13 cellular contexts compared by ENCODE assay signal in genomic region chr19:10727599-10728250, GRCh38. TPM values are rescaled to one million over a fixed set of nuclear protein-coding genes. Genes with fewer than 3 reads are reported as not detected.
A peak's percentile ranks its signal among the peaks of the same experiment; 100 is the strongest.
DNase-seq lines count a peak whose midpoint lies in the region; ATAC-seq, FAIRE-seq and TF ChIP-seq lines count a peak whose summit lies in the region.
"Had no signal": no experiment of that assay in that cellular context is flagged by ENCODE, and none has a peak within 500 bp of the region (broad histone marks: within the 10 kb centered on the region; RNA-seq: fewer than 3 reads in every experiment).

No MANE protein-coding gene starts in this region.

- no peak overlapping the region for H2BK20ac ChIP-seq in H1 (ENCODE audit: low read length)

- no peak for TF ChIP-seq POLR2A in H1 (IDR thresholded peaks at IDR 0.05; ENCODE audit: control extremely low read depth in 1 of 2, low read depth in 2 of 2, low read length in 2 of 2)

- DNase-seq in activated CD4-positive, alpha-beta T cell treated with anti-CD3 and anti-CD28 coated beads, Interleukin-2, amount 10 ng/mL, durations not matched to agents 24 days and 14 days = no peak
- no peak for DNase-seq in activated CD4-positive, alpha-beta T cell treated with anti-CD3 and anti-CD28 coated beads for 1 hour
- DNase-seq in NCI-H2227 (lab: John Stamatoyannopoulos, UW; ENCODE audit: unreplicated experiment) = peak; percentile 69
- no peak for DNase-seq in H1 (ENCODE audit: low read depth in 1 of 2, low spot score in 2 of 2)
- DNase-seq in trophoblast cell = peak in 1 of 2 donors; percentile 32
- DNase-seq in SW480 (ENCODE audit: low spot score) = no peak
- no peak for DNase-seq in NCI-H2171 treated with DMSO at 0.1 percent for 48 hours (lab: John Stamatoyannopoulos, UW)
- DNase-seq in sciatic nerve (ENCODE audit: low spot score) = no peak
- DNase-seq: activated gamma-delta T cell; glutamatergic neuron; Kasumi-1; stimulated activated CD4-positive, alpha-beta T cell treated with anti-CD3 and anti-CD28 coated beads, Interleukin-4, amount 100 ng/mL, for 4 hours had no signal

- no peak for TF ChIP-seq RAD21 in H1 (IDR thresholded peaks at IDR 0.05 in 1 of 2, conservative IDR thresholded peaks at IDR 0.05 in 1 of 2; ENCODE audit: low read depth in 2 of 2, low read length in 2 of 2)

- H2AK5ac ChIP-seq in H1 (ENCODE audit: low read depth, low read length) = no peak overlapping the region
- no peak overlapping the region for H2AK5ac ChIP-seq in trophoblast cell (ENCODE audit: low read length)

- H4K8ac ChIP-seq in H1 (ENCODE audit: extremely low read depth, insufficient read depth, low read length) = no peak overlapping the region; the same call in 1 of the 2 replicates
- H4K8ac ChIP-seq in trophoblast cell (ENCODE audit: low read depth, low read length) = no peak overlapping the region

- H4K91ac ChIP-seq in H1 (replicated peaks; ENCODE audit: insufficient read length, low read length) = no peak overlapping the region
- no peak overlapping the region for H4K91ac ChIP-seq in trophoblast cell (ENCODE audit: low read depth, low read length)

- H3K27me3 ChIP-seq in H1 (replicated peaks in 1 of 4; ENCODE audit: control insufficient read depth in 3 of 4, extremely low read depth in 1 of 4, insufficient read depth in 3 of 4, low read length in 3 of 4) = no peaks in the 10 kb centered on the region
- H3K27me3 ChIP-seq in trophoblast cell (ENCODE audit: insufficient read depth, low read length) = no peaks in the 10 kb centered on the region
- H3K27me3 ChIP-seq: suprapubic skin had no signal

- peaks cover 7 to 20% of the 10 kb centered on the region in 2 experiments for H4K20me1 ChIP-seq in H1 (replicated peaks in 1 of 2; ENCODE audit: control insufficient read depth in 1 of 2, insufficient read depth in 2 of 2, low read length in 2 of 2)

- no peak overlapping the region for H3K4me3 Mint-ChIP-seq in activated CD4-positive, alpha-beta T cell treated with anti-CD3 and anti-CD28 coated beads, Interleukin-2, amount 10 ng/mL, durations not matched to agents 24 days and 14 days

- peak overlapping the region; percentile 15; the same call in 1 of the 2 replicates for H2BK5ac ChIP-seq in H1 (ENCODE audit: low read depth, low read length)
- H2BK5ac ChIP-seq in trophoblast cell (ENCODE audit: low read depth, low read length, poor library complexity) = no peak overlapping the region

- H3K9ac ChIP-seq in H1 (replicated peaks in 1 of 4; ENCODE audit: extremely low read depth in 1 of 4, low read depth in 3 of 4, low read length in 3 of 4) = no peak overlapping the region
- no peak overlapping the region for H3K9ac ChIP-seq in trophoblast cell (ENCODE audit: low read length)

- H3K79me2 ChIP-seq in H1 (ENCODE audit: control insufficient read depth in 1 of 2, insufficient read depth in 2 of 2, low read length in 2 of 2) (peaks cover 12 to 85% of the 10 kb centered on the region in 2 experiments), trophoblast cell (ENCODE audit: control insufficient read depth, insufficient read depth, low read length, poor library complexity) (peaks cover 29% of the 10 kb centered on the region)

- H3K27ac ChIP-seq in H1 (ENCODE audit: low read depth, low read length) (no peak overlapping the region), trophoblast cell (ENCODE audit: low read depth, low read length) (no peak overlapping the region)
- H3K27ac ChIP-seq: suprapubic skin had no signal

- no peaks in the 10 kb centered on the region for H3K23me2 ChIP-seq in H1 (ENCODE audit: low read depth, low read length)

- no peak overlapping the region for H3K14ac ChIP-seq in H1 (ENCODE audit: insufficient read length)
- no peak overlapping the region for H3K14ac ChIP-seq in trophoblast cell (ENCODE audit: low read length)

- H2BK120ac ChIP-seq in H1 (replicated peaks; ENCODE audit: low read depth, low read length) (no peak overlapping the region), trophoblast cell (ENCODE audit: insufficient read depth, low read length, poor library complexity) (no peak overlapping the region)

- peaks cover 12% of the 10 kb centered on the region for H3K79me1 ChIP-seq in H1 (ENCODE audit: low read depth, low read length)
- H3K79me1 ChIP-seq in trophoblast cell (ENCODE audit: low read length) = peaks cover 5% of the 10 kb centered on the region

- no peaks in the 10 kb centered on the region for H3K36me3 ChIP-seq in H1 (ENCODE audit: control insufficient read depth in 2 of 4, insufficient read depth in 4 of 4, low read length in 3 of 4)
- H3K36me3 ChIP-seq in trophoblast cell (ENCODE audit: control insufficient read depth in 1 of 2, insufficient read depth in 2 of 2, low read length in 2 of 2) = peaks cover 7 to 8% of the 10 kb centered on the region in 2 experiments
- H3K36me3 ChIP-seq: suprapubic skin had no signal

- H3K4me2 ChIP-seq in H1 (ENCODE audit: insufficient read depth in 1 of 2, low read depth in 2 of 2, low read length in 2 of 2) (no peak overlapping the region), trophoblast cell (ENCODE audit: low read length) (no peak overlapping the region)

- WGBS in H1 (ENCODE audit: extremely low coverage in 1 of 2, insufficient coverage in 1 of 2, insufficient read length in 1 of 2, insufficient replicate concordance in 2 of 2, low coverage in 1 of 2, low lambda C conversion rate in 2 of 2, missing lambda C conversion rate in 1 of 2), 2 experiments = 96% methylated on average over 18 of the region's 18 CpGs; no CpG with 5 or more reads in 1 of the 2 experiments
- WGBS in trophoblast cell (ENCODE audit: extremely low coverage, insufficient coverage, insufficient read length) = no CpG with 5 or more reads among the region's 18 CpGs

- H2AFZ ChIP-seq in H1 (ENCODE audit: low read length) (no peak overlapping the region), trophoblast cell (ENCODE audit: insufficient read depth, low read length, poor library complexity) (no peak overlapping the region)

- ATAC-seq in sciatic nerve = no peak

- H4K12ac ChIP-seq in trophoblast cell (ENCODE audit: low read depth, low read length) = no peak overlapping the region

- H2BK12ac ChIP-seq in H1 (ENCODE audit: low read depth, low read length) (no peak overlapping the region), trophoblast cell (ENCODE audit: low read length) (no peak overlapping the region)

- H3K4me1 Mint-ChIP-seq in activated CD4-positive, alpha-beta T cell treated with anti-CD3 and anti-CD28 coated beads, Interleukin-2, amount 10 ng/mL, durations not matched to agents 24 days and 14 days = peaks cover 41% of the 10 kb centered on the region

- intact Hi-C loops in activated CD4-positive, alpha-beta T cell treated with anti-CD3 and anti-CD28 coated beads, Interleukin-2, amount 10 ng/mL, durations not matched to agents 24 days and 14 days (cut with micrococcal nuclease) = no loop called here
- intact Hi-C loops in sciatic nerve (cut with DNase I) = no loop called here

- H3K4me3 ChIP-seq in H1 (ENCODE audit: extremely low read depth in 1 of 4, insufficient read depth in 2 of 4, low read depth in 3 of 4, low read length in 4 of 4) (no peak overlapping the region), trophoblast cell (ENCODE audit: low read depth, low read length) (no peak overlapping the region)
- H3K4me3 ChIP-seq: suprapubic skin had no signal

- no peak overlapping the region for H4K5ac ChIP-seq in H1 (ENCODE audit: insufficient read length, low read depth, low read length)

- no peaks in the 10 kb centered on the region for H3K27me3 Mint-ChIP-seq in activated CD4-positive, alpha-beta T cell treated with anti-CD3 and anti-CD28 coated beads, Interleukin-2, amount 10 ng/mL, durations not matched to agents 24 days and 14 days

- no peak for TF ChIP-seq CTCF in H1 (IDR thresholded peaks at IDR 0.05; ENCODE audit: control extremely low read depth in 1 of 3, insufficient read depth in 1 of 3, low read depth in 1 of 3, low read length in 3 of 3)

- peaks cover 32% of the 10 kb centered on the region for H3K36me3 Mint-ChIP-seq in activated CD4-positive, alpha-beta T cell treated with anti-CD3 and anti-CD28 coated beads, Interleukin-2, amount 10 ng/mL, durations not matched to agents 24 days and 14 days (ENCODE audit: low read depth)

- H3K18ac ChIP-seq in H1 (ENCODE audit: extremely low read depth, low read length) = no peak overlapping the region
- H3K18ac ChIP-seq in trophoblast cell (ENCODE audit: low read length) = no peak overlapping the region

- POLR2A ChIA-PET in H1 (lab: Charles Lee; ENCODE audit: partially characterized antibody) = interaction anchor here (1.0 to 1.6 kb wide), 2 partner anchors 25 to 70 kb away, joined by 3 to 5 read pairs; no protein-coding TSS in a partner anchor

- no peak for FAIRE-seq in H1 (lab: Jason Lieb, UNC)

- no peaks in the 10 kb centered on the region for H3K9me3 Mint-ChIP-seq in activated CD4-positive, alpha-beta T cell treated with anti-CD3 and anti-CD28 coated beads, Interleukin-2, amount 10 ng/mL, durations not matched to agents 24 days and 14 days

- no peak overlapping the region for H2BK15ac ChIP-seq in H1 (ENCODE audit: low read length)

- H3K4ac ChIP-seq in H1 (replicated peaks; ENCODE audit: insufficient read length, low read depth, low read length) (no peak overlapping the region), trophoblast cell (ENCODE audit: low read depth, low read length) (peak overlapping the region; percentile 89)

- no peak for TF ChIP-seq EP300 in H1 (IDR thresholded peaks at IDR 0.05; ENCODE audit: borderline replicate concordance in 1 of 2, low read depth in 2 of 2, low read length in 2 of 2)

- H3K9me3 ChIP-seq in H1 (ENCODE audit: insufficient read depth in 2 of 2, low read depth in 1 of 2, low read length in 1 of 2) (no peaks in the 10 kb centered on the region), trophoblast cell (ENCODE audit: insufficient read depth, low read depth, low read length) (no peaks in the 10 kb centered on the region)
- H3K9me3 ChIP-seq: suprapubic skin had no signal

- H3K4me1 ChIP-seq in H1 (replicated peaks in 1 of 4; ENCODE audit: control insufficient read depth in 3 of 4, insufficient read depth in 4 of 4, low read length in 3 of 4) (no peaks in the 10 kb centered on the region), trophoblast cell (ENCODE audit: control insufficient read depth in 1 of 2, insufficient read depth in 2 of 2, low read length in 2 of 2) (peaks cover 12 to 15% of the 10 kb centered on the region in 2 experiments)

- H3K23ac ChIP-seq in H1 (ENCODE audit: insufficient read length) = no peak overlapping the region
- H3K23ac ChIP-seq in trophoblast cell (ENCODE audit: low read length) = no peak overlapping the region

- H3K56ac ChIP-seq in H1 (replicated peaks; ENCODE audit: insufficient read length, low read depth, low read length) = no peak overlapping the region

- peak overlapping the region; percentile 36 for H3K27ac Mint-ChIP-seq in activated CD4-positive, alpha-beta T cell treated with anti-CD3 and anti-CD28 coated beads, Interleukin-2, amount 10 ng/mL, durations not matched to agents 24 days and 14 days

- CTCF ChIA-PET in H1 (lab: Charles Lee; ENCODE audit: partially characterized antibody) = interaction anchor here (1.2 to 1.6 kb wide), 2 partner anchors 94 to 136 kb away, joined by 4 read pairs; no protein-coding TSS in a partner anchor

RNA-seq across cellular contexts. Expression of gene DNM2, which starts 9.8 kb away (rescaled TPM):
- total RNA-seq in activated CD4-positive, alpha-beta T cell treated with anti-CD3 and anti-CD28 coated beads, Interleukin-2, amount 10 ng/mL, durations not matched to agents 24 days and 14 days = 198 and 211 TPM in 2 replicates
- 120 TPM in 2 replicates for total RNA-seq in H1 (2021; fragmentation: NEBNext Ultra II Directional; extraction: Animal tissue kit (Norgen Biotek cat#: 25700))
- 61.9 and 83.4 TPM in 2 replicates for polyA plus RNA-seq in H1 (2011; rRNA removed)
- 67.2 TPM for polyA plus RNA-seq in H1 (2011; cell fraction: cytosol; rRNA removed)
- polyA plus RNA-seq in H1 (2011; cell fraction: nucleus; rRNA removed) = 179 TPM
- 78.8 to 103 TPM (median 98.1 TPM) in 4 replicates for polyA plus RNA-seq in H1 (2012, experiment 1 of 2)
- polyA plus RNA-seq in H1 (2012, experiment 2 of 2) = 90.9 TPM
- 65.5 TPM for polyA plus RNA-seq in H1 (2013, experiment 1 of 2)
- polyA plus RNA-seq in H1 (2013, experiment 2 of 2) = 58.4 TPM
- 131 and 151 TPM in 2 replicates for polyA minus RNA-seq in H1 (2011; rRNA and poly(A)+ RNA removed)
- polyA minus RNA-seq in H1 (2011; cell fraction: cytosol; rRNA and poly(A)+ RNA removed) = 66.2 TPM
- polyA minus RNA-seq in H1 (2011; cell fraction: nucleus; rRNA and poly(A)+ RNA removed) = 116 TPM
- 95.3 and 98.4 TPM in 2 replicates for polyA plus RNA-seq in trophoblast cell (2013)
- 136 TPM for total RNA-seq in sciatic nerve

RNA-seq across cellular contexts. Expression of gene QTRT1, which starts 26.5 kb away (rescaled TPM):
- 86.0 and 95.2 TPM in 2 replicates for total RNA-seq in activated CD4-positive, alpha-beta T cell treated with anti-CD3 and anti-CD28 coated beads, Interleukin-2, amount 10 ng/mL, durations not matched to agents 24 days and 14 days
- total RNA-seq in H1 (2021; fragmentation: NEBNext Ultra II Directional; extraction: Animal tissue kit (Norgen Biotek cat#: 25700)) = 61.1 and 61.6 TPM in 2 replicates
- 94.2 and 126 TPM in 2 replicates for polyA plus RNA-seq in H1 (2011; rRNA removed)
- polyA plus RNA-seq in H1 (2011; cell fraction: cytosol; rRNA removed) = 106 TPM
- polyA plus RNA-seq in H1 (2011; cell fraction: nucleus; rRNA removed) = 245 TPM
- 59.3 to 105 TPM (median 99.7 TPM) in 4 replicates for polyA plus RNA-seq in H1 (2012, experiment 1 of 2)
- polyA plus RNA-seq in H1 (2012, experiment 2 of 2) = 74.3 TPM
- 33.7 TPM for polyA plus RNA-seq in H1 (2013, experiment 1 of 2)
- polyA plus RNA-seq in H1 (2013, experiment 2 of 2) = 31.1 TPM
- 24.7 and 28.9 TPM in 2 replicates for polyA minus RNA-seq in H1 (2011; rRNA and poly(A)+ RNA removed)
- 20.5 TPM for polyA minus RNA-seq in H1 (2011; cell fraction: cytosol; rRNA and poly(A)+ RNA removed)
- 38.8 TPM for polyA minus RNA-seq in H1 (2011; cell fraction: nucleus; rRNA and poly(A)+ RNA removed)
- 8.4 and 8.7 TPM in 2 replicates for polyA plus RNA-seq in trophoblast cell (2013)
- 43.8 TPM for total RNA-seq in sciatic nerve
